Comparison of ENCODE assay signal across 10 cellular contexts in the genomic region with DNA sequence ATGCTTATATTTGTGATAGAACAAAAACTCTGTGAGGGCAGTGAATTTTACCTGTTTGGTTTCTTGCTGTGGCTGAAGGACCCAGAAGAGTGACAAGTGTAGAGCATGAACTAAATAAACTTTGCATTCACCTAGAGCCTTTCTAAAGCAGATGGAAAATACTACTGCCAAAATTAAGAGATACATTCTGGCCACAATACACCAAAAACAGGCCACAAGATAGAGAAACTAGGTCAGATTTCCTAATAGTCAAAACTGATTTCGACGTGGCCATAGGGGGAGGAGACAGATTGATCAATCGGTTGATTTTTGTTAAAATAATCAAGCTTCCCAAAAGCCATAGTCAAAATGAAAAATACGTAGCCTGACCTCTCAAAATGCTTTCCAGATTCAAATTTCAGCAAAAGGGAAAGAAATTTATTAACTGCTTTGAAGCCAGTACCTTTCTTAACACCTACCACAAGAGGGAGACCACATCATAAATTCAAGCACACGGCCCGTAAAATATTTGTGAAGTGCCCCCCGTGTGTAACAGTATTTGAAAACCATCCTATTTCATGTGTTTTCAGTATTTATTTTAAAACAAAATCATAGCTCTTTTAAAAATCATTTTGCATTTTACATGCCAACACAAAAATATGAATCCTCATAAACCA.
DNase-seq lines count a peak whose midpoint lies in the region; ATAC-seq, FAIRE-seq and TF ChIP-seq lines count a peak whose summit lies in the region.
"Had no signal": no experiment of that assay in that cellular context is flagged by ENCODE, and none has a peak within 500 bp of the region (broad histone marks: within the 10 kb centered on the region; RNA-seq: fewer than 3 reads in every experiment).

No MANE protein-coding gene starts in this region.

- 26 to 28% methylated on average over 7 of the region's 7 CpGs for WGBS in pancreas, 2 donors

- no peak for TF ChIP-seq POLR2A in Peyer's patch (IDR thresholded peaks at IDR 0.05)

- H3K27me3 ChIP-seq in pancreas (no peaks in the 10 kb centered on the region), Peyer's patch (peaks cover 0 to 3% of the 10 kb centered on the region in 2 donors)

- intact Hi-C loops in pancreas (cut with DNase I) = loop anchor here in 1 of 3 donors (10.0 kb wide), 1 partner anchor 129 kb away; a partner anchor contains a TSS

- peak; percentile 23 for DNase-seq in GM13977 (ENCODE audit: low spot score)
- DNase-seq in NCI-H510A (lab: John Stamatoyannopoulos, UW) = peak; percentile 1
- no peak for DNase-seq in epithelial cell of proximal tubule (ENCODE audit: low read depth)
- no peak for DNase-seq in pancreas
- DNase-seq in hippocampal formation (lab: John Stamatoyannopoulos, UW) = no peak
- no peak for DNase-seq in effector CD4-positive, alpha-beta T cell
- no peak for DNase-seq in Peyer's patch
- DNase-seq: T-helper 17 cell had no signal

- no peak for FAIRE-seq in pancreas (lab: Jason Lieb, UNC)
- FAIRE-seq: frontal cortex had no signal

- peak overlapping the region in 1 of 4 donors; percentile 35 for H3K27ac ChIP-seq in pancreas
- H3K27ac ChIP-seq in Peyer's patch = no peak overlapping the region

- H3K4me1 ChIP-seq in pancreas (peaks cover 0 to 12% (median 5%) of the 10 kb centered on the region in 3 donors), Peyer's patch (no peaks in the 10 kb centered on the region)

- H3K9me3 ChIP-seq in pancreas (no peaks in the 10 kb centered on the region), Peyer's patch (no peaks in the 10 kb centered on the region)

- TF ChIP-seq CTCF in GM13977 (IDR thresholded peaks at IDR 0.05; ENCODE audit: extremely low read depth, insufficient read depth, missing control alignments) = peak; percentile 51
- peak; percentile 65 for TF ChIP-seq CTCF in epithelial cell of proximal tubule (conservative IDR thresholded peaks at IDR 0.05; ENCODE audit: low read depth, low read length)
- peak in 1 of 4 donors; percentile 27 for TF ChIP-seq CTCF in pancreas (IDR thresholded peaks at IDR 0.05)
- TF ChIP-seq CTCF in Peyer's patch (IDR thresholded peaks at IDR 0.05) = peak in 2 of 6 experiments; percentile 10 to 16

- H3K36me3 ChIP-seq in pancreas = no peaks in the 10 kb centered on the region
- H3K36me3 ChIP-seq in Peyer's patch = no peaks in the 10 kb centered on the region

- H3K4me3 ChIP-seq in epithelial cell of proximal tubule (ENCODE audit: low read depth, low read length) (no peak overlapping the region), pancreas (no peak overlapping the region), Peyer's patch (no peak overlapping the region)

- ATAC-seq in pancreas (peak in 3 of 4 donors; percentile 38 to 68 (median 44)), GM18861 (IDR thresholded peaks at IDR 0.05; ENCODE audit: unreplicated experiment) (no peak)

- in situ Hi-C loops in GM13977 (cut with MboI; ENCODE audit: low pct_unique_long_range_greater_than_20kb, low sequenced_read_pairs, unreplicated experiment) = loop anchor here (25.0 kb wide), 1 partner anchor 132 kb away; a partner anchor contains a TSS

Comparison
In these comparisons a context has a peak if more than half of its experiments do, and no peak if none do; other contexts are left out.
1. DNase-seq: peak in GM13977 (single experiment) and NCI-H510A (single experiment); none in epithelial cell of proximal tubule (single experiment), pancreas (0 of 6), hippocampal formation (0 of 2), effector CD4-positive, alpha-beta T cell (single experiment) and Peyer's patch (0 of 3).